Comparison of ENCODE assay signal across 8 cellular contexts in the genomic region with DNA sequence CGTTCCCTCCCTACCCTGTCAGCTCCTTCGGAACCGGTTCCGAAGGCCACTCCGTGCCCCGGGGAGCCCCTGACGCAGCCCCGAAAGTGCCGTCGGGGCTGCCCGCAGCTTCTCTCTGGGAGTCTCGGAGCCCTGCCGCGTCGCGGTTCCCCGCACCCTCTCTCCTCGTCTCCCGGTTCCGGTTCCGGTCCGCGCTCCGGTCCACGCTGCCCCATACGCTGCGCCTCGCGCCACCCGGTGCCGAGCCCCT. TPM values are rescaled to one million over a fixed set of nuclear protein-coding genes. Genes with fewer than 3 reads are reported as not detected.
DNase-seq lines count a peak whose midpoint lies in the region; ATAC-seq, FAIRE-seq and TF ChIP-seq lines count a peak whose summit lies in the region.

No MANE protein-coding gene starts in this region.

- POLR2A ChIA-PET in activated CD8-positive, alpha-beta T cell treated with anti-CD3 and anti-CD28 coated beads, Interleukin-2, amount 10 ng/mL, durations not matched to agents 7 days and 5 days (lab: Charles Lee) = interaction anchor here (0.6 to 4.4 kb wide), 13 partner anchors 9 to 280 kb away, joined by 3 to 69 read pairs (median 3); partner anchors contain the start of genes B3GAT3, C11orf98, CSKMT and EEF1G

- H3K36me3 ChIP-seq in gastroesophageal sphincter = peaks cover 0 to 52% of the 10 kb centered on the region in 2 donors
- H3K36me3 ChIP-seq in pancreas = peaks cover 0 to 25% (median 18%) of the 10 kb centered on the region in 3 donors

- FAIRE-seq in pancreas (lab: Jason Lieb, UNC) = no peak

- no peaks in the 10 kb centered on the region for H3K9me3 Mint-ChIP-seq in activated CD8-positive, alpha-beta T cell treated with anti-CD3 and anti-CD28 coated beads, Interleukin-2, amount 10 ng/mL, durations not matched to agents 7 days and 5 days (ENCODE audit: insufficient read depth)

- H3K27me3 ChIP-seq in gastroesophageal sphincter = no peaks in the 10 kb centered on the region
- no peaks in the 10 kb centered on the region for H3K27me3 ChIP-seq in pancreas

- DNase-seq in GM03348 (ENCODE audit: low spot score) (peak; percentile 62), pancreas (peak in 2 of 6 donors; percentile 52 to 77), islet precursor cell (no peak), GM13977 (ENCODE audit: low spot score) (no peak)
- DNase-seq in activated CD8-positive, alpha-beta T cell treated with anti-CD3 and anti-CD28 coated beads, Interleukin-2, amount 10 ng/mL, durations not matched to agents 7 days and 5 days = no peak

- ATAC-seq in HG03439 (IDR thresholded peaks at IDR 0.05; ENCODE audit: unreplicated experiment) (peak; percentile 11), gastroesophageal sphincter (peak; percentile 14), pancreas (peak; percentile 10 to 37 (median 28)), GM18867 (IDR thresholded peaks at IDR 0.05; ENCODE audit: unreplicated experiment) (no peak)
- peak; percentile 15 for ATAC-seq in activated CD8-positive, alpha-beta T cell treated with anti-CD3 and anti-CD28 coated beads, Interleukin-2, amount 10 ng/mL, durations not matched to agents 7 days and 5 days

- peak overlapping the region; percentile 88 for H3K27ac Mint-ChIP-seq in activated CD8-positive, alpha-beta T cell treated with anti-CD3 and anti-CD28 coated beads, Interleukin-2, amount 10 ng/mL, durations not matched to agents 7 days and 5 days

- H3K36me3 Mint-ChIP-seq in activated CD8-positive, alpha-beta T cell treated with anti-CD3 and anti-CD28 coated beads, Interleukin-2, amount 10 ng/mL, durations not matched to agents 7 days and 5 days (ENCODE audit: low read depth) = peaks cover 75% of the 10 kb centered on the region

- TF ChIP-seq CTCF in gastroesophageal sphincter (IDR thresholded peaks at IDR 0.05) (no peak), pancreas (IDR thresholded peaks at IDR 0.05) (no peak), GM13977 (IDR thresholded peaks at IDR 0.05; ENCODE audit: extremely low read depth, insufficient read depth, missing control alignments) (no peak)

- TF ChIP-seq EP300 in gastroesophageal sphincter (IDR thresholded peaks at IDR 0.05) = no peak

- H3K27me3 Mint-ChIP-seq in activated CD8-positive, alpha-beta T cell treated with anti-CD3 and anti-CD28 coated beads, Interleukin-2, amount 10 ng/mL, durations not matched to agents 7 days and 5 days (ENCODE audit: low read depth) = no peaks in the 10 kb centered on the region

- no peaks in the 10 kb centered on the region for H3K9me3 ChIP-seq in gastroesophageal sphincter
- no peaks in the 10 kb centered on the region for H3K9me3 ChIP-seq in pancreas

- peaks cover 54% of the 10 kb centered on the region for H3K4me1 Mint-ChIP-seq in activated CD8-positive, alpha-beta T cell treated with anti-CD3 and anti-CD28 coated beads, Interleukin-2, amount 10 ng/mL, durations not matched to agents 7 days and 5 days (ENCODE audit: low read depth)

- intact Hi-C loops in pancreas (cut with DNase I) = no loop called here

- WGBS in gastroesophageal sphincter (ENCODE audit: low coverage in 1 of 2), 2 donors = no CpG with 5 or more reads among the region's 31 CpGs
- 0 to 1% methylated on average over 31 of the region's 31 CpGs for WGBS in pancreas, 2 donors

- CTCF ChIA-PET in activated CD8-positive, alpha-beta T cell treated with anti-CD3 and anti-CD28 coated beads, Interleukin-2, amount 10 ng/mL, durations not matched to agents 7 days and 5 days (lab: Charles Lee) = interaction anchor here (1.0 to 3.1 kb wide), 12 partner anchors 9 to 176 kb away, joined by 3 to 51 read pairs (median 4); partner anchors contain the start of genes B3GAT3, C11orf98, CSKMT and EML3

- in situ Hi-C loops in GM13977 (cut with MboI; ENCODE audit: low pct_unique_long_range_greater_than_20kb, low sequenced_read_pairs, unreplicated experiment) = no loop called here

- H3K4me3 Mint-ChIP-seq in activated CD8-positive, alpha-beta T cell treated with anti-CD3 and anti-CD28 coated beads, Interleukin-2, amount 10 ng/mL, durations not matched to agents 7 days and 5 days = peak overlapping the region; percentile 89

- H3K4me3 ChIP-seq in gastroesophageal sphincter (peak overlapping the region; percentile 80 to 96), pancreas (peak overlapping the region; percentile 84 to 96 (median 90))

- H3K27ac ChIP-seq in gastroesophageal sphincter (peak overlapping the region; percentile 91 to 99 (median 96)), pancreas (peak overlapping the region; percentile 74 to 94 (median 88))

- TF ChIP-seq POLR2A in gastroesophageal sphincter (IDR thresholded peaks at IDR 0.05) = no peak

- H3K4me1 ChIP-seq in gastroesophageal sphincter (peaks cover 3 to 53% (median 21%) of the 10 kb centered on the region in 3 donors), pancreas (peaks cover 0 to 14% (median 11%) of the 10 kb centered on the region in 3 donors)

RNA-seq across cellular contexts. Expression of gene MTA2, which starts 0.6 kb away (rescaled TPM):
- 100 to 1,000 TPM; 249 to 273 TPM for total RNA-seq in activated CD8-positive, alpha-beta T cell treated with anti-CD3 and anti-CD28 coated beads, Interleukin-2, amount 10 ng/mL, durations not matched to agents 7 days and 5 days
- total RNA-seq in gastroesophageal sphincter (10 to 100 TPM; 67.9 to 88.7 (median 85.6) TPM), pancreas (10 to 100 TPM; 14.7 to 35.6 (median 23.0) TPM)
- polyA plus RNA-seq in pancreas = 10 to 100 TPM; 28.7 to 42.3 TPM

RNA-seq across cellular contexts. Expression of gene TUT1, which starts 9.7 kb away (rescaled TPM):
- 10 to 100 TPM; 22.2 to 25.0 TPM for total RNA-seq in activated CD8-positive, alpha-beta T cell treated with anti-CD3 and anti-CD28 coated beads, Interleukin-2, amount 10 ng/mL, durations not matched to agents 7 days and 5 days
- total RNA-seq in gastroesophageal sphincter (1 to 10 TPM; 3.8 to 9.6 (median 7.6) TPM), pancreas (10 to 100 TPM; 12.0 to 20.3 (median 14.6) TPM)
- 10 to 100 TPM; 24.6 to 33.4 TPM for polyA plus RNA-seq in pancreas

RNA-seq across cellular contexts. Expression of gene EML3, which starts 11.5 kb away (rescaled TPM):
- 100 to 1,000 TPM; 120 to 144 TPM for total RNA-seq in activated CD8-positive, alpha-beta T cell treated with anti-CD3 and anti-CD28 coated beads, Interleukin-2, amount 10 ng/mL, durations not matched to agents 7 days and 5 days
- total RNA-seq in gastroesophageal sphincter = 10 to 100 TPM; 25.4 to 36.7 (median 31.9) TPM
- 10 to 100 TPM; 22.0 to 34.1 (median 23.4) TPM for total RNA-seq in pancreas
- polyA plus RNA-seq in pancreas = 10 to 100 TPM; 70.7 to 86.4 TPM

RNA-seq across cellular contexts. Expression of gene ROM1, which starts 12.0 kb away (rescaled TPM):
- 1 to 10 TPM; 1.3 to 2.0 TPM for total RNA-seq in activated CD8-positive, alpha-beta T cell treated with anti-CD3 and anti-CD28 coated beads, Interleukin-2, amount 10 ng/mL, durations not matched to agents 7 days and 5 days
- 10 to 100 TPM in 3 of 4 donors, 1 to 10 TPM in 1; 3.0 to 18.3 (median 10.7) TPM for total RNA-seq in gastroesophageal sphincter
- 1 to 10 TPM in 4 of 6 donors, under 1 TPM in 2; 0.65 to 2.8 (median 1.6) TPM for total RNA-seq in pancreas
- polyA plus RNA-seq in pancreas = 1 to 10 TPM; 5.1 to 5.6 TPM

RNA-seq across cellular contexts. Expression of gene B3GAT3, which starts 20.7 kb away (rescaled TPM):
- total RNA-seq in activated CD8-positive, alpha-beta T cell treated with anti-CD3 and anti-CD28 coated beads, Interleukin-2, amount 10 ng/mL, durations not matched to agents 7 days and 5 days = 10 to 100 TPM; 63.0 to 64.8 TPM
- total RNA-seq in gastroesophageal sphincter (10 to 100 TPM; 11.4 to 25.8 (median 22.4) TPM), pancreas (10 to 100 TPM; 13.2 to 24.1 (median 17.1) TPM)
- polyA plus RNA-seq in pancreas = 10 to 100 TPM; 45.7 to 50.8 TPM
